ENCODE assay signal across 12 cellular contexts in the genomic region with DNA sequence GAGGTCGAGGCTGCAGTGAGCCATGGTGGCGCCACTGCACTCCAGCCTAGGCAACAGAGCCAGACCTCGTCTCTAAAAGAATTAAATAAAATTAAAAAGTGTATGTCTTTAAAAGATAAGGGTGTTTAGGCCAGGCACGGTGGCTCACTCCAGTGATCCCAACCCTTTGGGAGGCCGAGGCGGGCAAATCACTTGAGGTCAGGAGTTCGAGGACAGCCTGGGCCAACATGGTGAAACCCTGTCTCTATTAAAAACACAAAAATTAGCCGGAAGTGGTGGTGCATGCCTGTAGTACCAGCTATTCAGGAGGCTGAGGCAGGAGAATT. TPM values are rescaled to one million over a fixed set of nuclear protein-coding genes. Genes with fewer than 3 reads are reported as not detected.
DNase-seq lines count a peak whose midpoint lies in the region; ATAC-seq and TF ChIP-seq lines count a peak whose summit lies in the region.
"Had no signal": no experiment of that assay in that cellular context is flagged by ENCODE, and none has a peak within 500 bp of the region (broad histone marks: within the 10 kb centered on the region; RNA-seq: fewer than 3 reads in every experiment).

No MANE protein-coding gene starts in this region.

- no TSS peak for BruUV-seq in PC-9 (replicated peaks; lab: Mats Ljungman, UMichigan)

- no peaks in the 10 kb centered on the region; the same call in 1 of the 2 replicates for H3K9me3 ChIP-seq in PC-9 (ENCODE audit: insufficient read depth, low read depth)
- H3K9me3 ChIP-seq: heart right ventricle, transverse colon had no signal

- peaks cover 5% of the 10 kb centered on the region for H3K4me1 Mint-ChIP-seq in activated naive CD4-positive, alpha-beta T cell treated with anti-CD3 and anti-CD28 coated beads for 36 hours (ENCODE audit: low read depth)
- peaks cover 6% of the 10 kb centered on the region for H3K4me1 Mint-ChIP-seq in glutamatergic neuron (ENCODE audit: low read depth, unreplicated experiment)
- H3K4me1 Mint-ChIP-seq in stimulated activated effector memory CD8-positive, alpha-beta T cell treated with anti-CD3 and anti-CD28 coated beads, Interleukin-12 subunit alpha, Interleukin-12 subunit beta, amount 100 ng/mL, for 72 hours = peaks cover 5% of the 10 kb centered on the region

- no peak for ATAC-seq in stimulated activated effector memory CD8-positive, alpha-beta T cell treated with anti-CD3 and anti-CD28 coated beads, Interleukin-12 subunit alpha, Interleukin-12 subunit beta, amount 100 ng/mL, for 72 hours

- H3K27me3 Mint-ChIP-seq in activated naive CD4-positive, alpha-beta T cell treated with anti-CD3 and anti-CD28 coated beads for 36 hours (ENCODE audit: low read depth) = peaks cover 40% of the 10 kb centered on the region
- peaks cover 15% of the 10 kb centered on the region for H3K27me3 Mint-ChIP-seq in glutamatergic neuron (ENCODE audit: unreplicated experiment)

- no peaks in the 10 kb centered on the region for H4K20me1 ChIP-seq in PC-9 (ENCODE audit: insufficient read depth)

- intact Hi-C loops in activated naive CD4-positive, alpha-beta T cell treated with anti-CD3 and anti-CD28 coated beads for 36 hours (cut with micrococcal nuclease) = loop anchor here (2.0 kb wide), 1 partner anchor 35 kb away; no protein-coding TSS in a partner anchor
- intact Hi-C loops in PC-9 (cut with micrococcal nuclease; ENCODE audit: unreplicated experiment) = no loop called here

- peak overlapping the region; percentile 74 for H3K4me2 ChIP-seq in PC-9

- H3K36me3 Mint-ChIP-seq in activated naive CD4-positive, alpha-beta T cell treated with anti-CD3 and anti-CD28 coated beads for 36 hours (ENCODE audit: low read depth) = peaks cover 1% of the 10 kb centered on the region
- peaks cover 5% of the 10 kb centered on the region for H3K36me3 Mint-ChIP-seq in glutamatergic neuron (ENCODE audit: unreplicated experiment)
- no peaks in the 10 kb centered on the region for H3K36me3 Mint-ChIP-seq in stimulated activated effector memory CD8-positive, alpha-beta T cell treated with anti-CD3 and anti-CD28 coated beads, Interleukin-12 subunit alpha, Interleukin-12 subunit beta, amount 100 ng/mL, for 72 hours

- peaks cover 63% of the 10 kb centered on the region for H3K27me3 ChIP-seq in PC-9 (ENCODE audit: insufficient read depth, low read depth)

- H3K9me2 ChIP-seq in PC-9 (ENCODE audit: insufficient read depth) = no peaks in the 10 kb centered on the region

- no peaks in the 10 kb centered on the region for H3K4me1 ChIP-seq in PC-9 (replicated peaks; ENCODE audit: insufficient read depth)

- DNase-seq in activated naive CD4-positive, alpha-beta T cell treated with anti-CD3 and anti-CD28 coated beads for 36 hours = no peak
- DNase-seq in activated naive CD4-positive, alpha-beta T cell (lab: John Stamatoyannopoulos, UW) = no peak
- DNase-seq in PC-9 (no peak), glutamatergic neuron (no peak), activated gamma-delta T cell treated with Interleukin-2 at 50 U/mL for 16 hours (no peak), midbrain (lab: John Stamatoyannopoulos, UW) (no peak), DMS153 treated with DMSO at 0.1 percent for 48 hours (lab: John Stamatoyannopoulos, UW; ENCODE audit: unreplicated experiment) (no peak)
- DNase-seq in stimulated activated effector memory CD8-positive, alpha-beta T cell treated with anti-CD3 and anti-CD28 coated beads, Interleukin-12 subunit alpha, Interleukin-12 subunit beta, amount 100 ng/mL, for 72 hours (ENCODE audit: low spot score in 2 of 2) = no peak
- DNase-seq: activated CD8-positive, alpha-beta memory T cell treated with anti-CD3 and anti-CD28 coated beads, Interleukin-2, amount 50 U/mL, for 4 hours; GF-D8 had no signal

- peak overlapping the region; percentile 76 for H3K4me3 Mint-ChIP-seq in activated naive CD4-positive, alpha-beta T cell treated with anti-CD3 and anti-CD28 coated beads for 36 hours
- peak overlapping the region; percentile 38 for H3K4me3 Mint-ChIP-seq in glutamatergic neuron (ENCODE audit: unreplicated experiment)
- peak overlapping the region; percentile 55 for H3K4me3 Mint-ChIP-seq in stimulated activated effector memory CD8-positive, alpha-beta T cell treated with anti-CD3 and anti-CD28 coated beads, Interleukin-12 subunit alpha, Interleukin-12 subunit beta, amount 100 ng/mL, for 72 hours

- no peaks in the 10 kb centered on the region for H3F3A ChIP-seq in PC-9 (ENCODE audit: insufficient read depth, low read depth)

- peak overlapping the region; percentile 46; the same call in 1 of the 2 replicates for H3K4me3 ChIP-seq in PC-9

- CTCF ChIA-PET in activated naive CD4-positive, alpha-beta T cell treated with anti-CD3 and anti-CD28 coated beads for 36 hours (lab: Charles Lee) = no interaction called here
- CTCF ChIA-PET in PC-9 (lab: Charles Lee) = interaction anchor here (0.7 kb wide), 1 partner anchor 1355 kb away, joined by 10 read pairs; no protein-coding TSS in a partner anchor

- no peak overlapping the region for H3K27ac Mint-ChIP-seq in activated naive CD4-positive, alpha-beta T cell treated with anti-CD3 and anti-CD28 coated beads for 36 hours
- no peak overlapping the region for H3K27ac Mint-ChIP-seq in glutamatergic neuron (ENCODE audit: unreplicated experiment)
- H3K27ac Mint-ChIP-seq in stimulated activated effector memory CD8-positive, alpha-beta T cell treated with anti-CD3 and anti-CD28 coated beads, Interleukin-12 subunit alpha, Interleukin-12 subunit beta, amount 100 ng/mL, for 72 hours = no peak overlapping the region

- POLR2A ChIA-PET in PC-9 (lab: Charles Lee; ENCODE audit: unreplicated experiment) = no interaction called here

- no peaks in the 10 kb centered on the region for H3K36me3 ChIP-seq in PC-9 (ENCODE audit: low read depth)
- H3K36me3 ChIP-seq: heart right ventricle, transverse colon had no signal

- H3K79me2 ChIP-seq in PC-9 (ENCODE audit: low read depth) = no peaks in the 10 kb centered on the region

- H2AFZ ChIP-seq in PC-9 = no peak overlapping the region

- no peak for TF ChIP-seq CTCF in PC-9 (conservative IDR thresholded peaks at IDR 0.05)
- no peak for TF ChIP-seq CTCF in glutamatergic neuron (IDR thresholded peaks at IDR 0.05; ENCODE audit: partially characterized antibody, unreplicated experiment)

- H3K27ac ChIP-seq in PC-9 = no peak overlapping the region
- H3K27ac ChIP-seq: transverse colon had no signal

- no peaks in the 10 kb centered on the region for H3K9me3 Mint-ChIP-seq in activated naive CD4-positive, alpha-beta T cell treated with anti-CD3 and anti-CD28 coated beads for 36 hours
- peaks cover 6% of the 10 kb centered on the region for H3K9me3 Mint-ChIP-seq in glutamatergic neuron (ENCODE audit: unreplicated experiment)
- H3K9me3 Mint-ChIP-seq in stimulated activated effector memory CD8-positive, alpha-beta T cell treated with anti-CD3 and anti-CD28 coated beads, Interleukin-12 subunit alpha, Interleukin-12 subunit beta, amount 100 ng/mL, for 72 hours = no peaks in the 10 kb centered on the region

RNA-seq across cellular contexts. Expression of a gene that starts 7.5 kb away (rescaled TPM):
- 10 to 100 TPM; 13.1 to 13.8 TPM for total RNA-seq in activated naive CD4-positive, alpha-beta T cell treated with anti-CD3 and anti-CD28 coated beads for 36 hours
- total RNA-seq in PC-9 (2021) (16.9 and 22.4 TPM in 2 replicates), glutamatergic neuron (ENCODE audit: unreplicated experiment) (17.7 TPM)

RNA-seq across cellular contexts. Expression of a gene that starts 21.1 kb away (rescaled TPM):
- total RNA-seq in activated naive CD4-positive, alpha-beta T cell treated with anti-CD3 and anti-CD28 coated beads for 36 hours = 1 to 10 TPM; 1.1 to 2.1 TPM
- 36.6 and 39.5 TPM in 2 replicates for total RNA-seq in PC-9 (2021)
- 2.0 TPM for total RNA-seq in glutamatergic neuron (ENCODE audit: unreplicated experiment)

RNA-seq across cellular contexts. Expression of a gene that starts 26.5 kb away (rescaled TPM):
- total RNA-seq in activated naive CD4-positive, alpha-beta T cell treated with anti-CD3 and anti-CD28 coated beads for 36 hours = 10 to 100 TPM; 36.9 to 37.8 TPM
- total RNA-seq in PC-9 (2021) = 48.2 and 55.1 TPM in 2 replicates
- total RNA-seq in glutamatergic neuron (ENCODE audit: unreplicated experiment) = 29.5 TPM

RNA-seq across cellular contexts. Expression of a gene that starts 45.1 kb away (rescaled TPM):
- total RNA-seq in activated naive CD4-positive, alpha-beta T cell treated with anti-CD3 and anti-CD28 coated beads for 36 hours = under 1 TPM in 1 of 2 experiments, not detected in 1; 0.15 TPM
- total RNA-seq in PC-9 (2021) (4.2 and 5.0 TPM in 2 replicates), glutamatergic neuron (ENCODE audit: unreplicated experiment) (146 TPM)

RNA-seq across cellular contexts. Expression of a gene that starts 51.4 kb away (rescaled TPM):
- 1 to 10 TPM; 4.0 TPM for total RNA-seq in activated naive CD4-positive, alpha-beta T cell treated with anti-CD3 and anti-CD28 coated beads for 36 hours
- 10.5 and 14.7 TPM in 2 replicates for total RNA-seq in PC-9 (2021)
- total RNA-seq in glutamatergic neuron (ENCODE audit: unreplicated experiment) = 40.6 TPM

Comparison
In these comparisons a context has a peak if more than half of its experiments do, and no peak if none do; other contexts are left out.
1. RNA of a gene that starts 21.1 kb away (total RNA-seq): 36.6 to 39.5 TPM in PC-9; 1.1 to 2.1 TPM in activated naive CD4-positive, alpha-beta T cell treated with anti-CD3 and anti-CD28 coated beads for 36 hours and 2.0 TPM in glutamatergic neuron (single experiment); every median in the first group is over 10 times any median in the second.
2. Peak in every context shown above with its lines, with median percentiles within 50 percentile points of each other: H3K4me3 Mint-ChIP-seq.